In the genomic region with DNA sequence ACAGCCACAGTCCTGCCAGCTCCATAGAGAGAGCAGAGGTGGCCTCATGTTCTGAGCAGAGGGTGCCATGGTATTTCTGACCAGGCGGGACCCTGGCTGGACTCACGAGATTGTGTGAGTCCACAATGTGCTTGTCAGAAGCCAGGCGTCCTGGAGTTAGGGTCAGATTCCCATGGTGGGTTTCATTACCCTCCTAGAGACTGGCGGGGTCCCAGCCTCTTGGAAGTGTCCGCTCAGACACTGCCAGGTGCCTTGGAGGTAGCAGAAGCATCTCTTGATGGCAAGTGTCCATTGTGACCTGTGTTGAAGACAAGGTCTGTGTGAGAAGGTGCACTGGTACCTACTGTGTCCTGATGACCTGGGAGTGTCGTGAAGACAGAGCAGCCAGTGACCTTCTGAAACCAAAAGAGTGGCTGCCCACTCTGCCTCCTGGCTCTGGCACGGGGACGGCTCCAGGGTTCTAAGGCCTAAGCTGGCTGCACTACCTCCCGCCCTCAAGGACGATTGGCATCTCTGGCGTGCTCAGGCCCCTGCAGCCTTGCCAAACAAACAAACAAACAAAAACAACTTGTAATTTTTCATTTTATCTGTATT, we compare ENCODE assay signal across 2 cellular contexts.
TF ChIP-seq lines count a peak whose summit lies in the region.

No MANE protein-coding gene starts in this region.

TF ChIP-seq in HepG2, 621 proteins besides CTCF, POLR2A, EP300 and RAD21:
- TF ChIP-seq NFE2L2 (IDR thresholded peaks at IDR 0.05; ENCODE audit: low read length) (no peak), ZNF589 (CRISPR knock-in tag; conservative IDR thresholded peaks at IDR 0.05) (no peak), XBP1 (CRISPR knock-in tag; IDR thresholded peaks at IDR 0.05) (no peak), RNF2 (conservative IDR thresholded peaks at IDR 0.05; ENCODE audit: low read depth) (no peak)

TF ChIP-seq in H1, 55 proteins besides CTCF, POLR2A, EP300 and RAD21:
- no peak for TF ChIP-seq YY1 (IDR thresholded peaks at IDR 0.05; ENCODE audit: low read depth, low read length)
- no peak for TF ChIP-seq POU5F1 (IDR thresholded peaks at IDR 0.05; ENCODE audit: low read depth, low read length)
